Comparison of ENCODE assay signal across 16 cellular contexts in the genomic region with DNA sequence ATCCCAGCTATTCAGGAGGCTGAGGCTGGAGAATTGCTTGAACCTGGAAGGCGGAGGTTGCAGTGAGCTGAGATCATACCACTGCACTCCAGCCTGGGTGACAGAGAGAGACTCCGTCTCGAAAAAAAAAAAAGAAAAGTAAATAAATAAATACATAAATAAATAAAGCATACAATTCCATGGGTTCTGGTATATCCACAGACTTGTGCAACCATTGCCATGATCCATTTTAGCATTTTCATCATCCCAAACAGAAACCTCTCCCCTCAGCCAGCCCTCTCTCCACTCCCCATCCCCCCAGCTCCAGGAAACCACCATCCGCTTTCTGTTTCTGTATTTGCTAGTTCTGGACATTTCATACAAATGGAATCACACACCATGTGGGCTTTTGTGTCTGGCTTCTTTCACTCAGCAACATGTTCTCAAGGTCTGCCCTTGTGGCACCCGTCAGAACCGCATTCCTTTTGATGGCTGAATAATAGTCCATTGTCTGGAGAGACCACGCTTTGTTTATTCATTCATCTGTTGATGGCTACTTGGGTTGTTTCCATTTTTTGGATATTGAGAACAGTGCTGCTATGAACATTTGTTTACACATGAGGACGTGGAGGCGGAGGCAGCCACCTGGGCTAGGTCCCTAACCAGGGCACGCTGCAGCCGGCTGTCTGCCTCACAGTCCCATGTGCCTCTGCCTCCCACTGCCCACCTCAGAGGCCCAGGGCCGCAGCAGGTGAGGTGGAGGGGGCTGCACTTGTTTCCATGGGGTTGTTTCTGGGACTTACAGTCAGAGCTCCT.
DNase-seq lines count a peak whose midpoint lies in the region; ATAC-seq, FAIRE-seq and TF ChIP-seq lines count a peak whose summit lies in the region.
"Had no signal": no experiment of that assay in that cellular context is flagged by ENCODE, and none has a peak within 500 bp of the region (broad histone marks: within the 10 kb centered on the region; RNA-seq: fewer than 3 reads in every experiment).

No MANE protein-coding gene starts in this region.

- peak overlapping the region; percentile 40 for H3K4me2 ChIP-seq in HepG2 (ENCODE audit: low read depth, low read length)

- H3K4me3 Mint-ChIP-seq in CD8-positive, alpha-beta memory T cell = no peak overlapping the region
- H3K4me3 Mint-ChIP-seq: CD4-positive, alpha-beta T cell; T-helper 2 cell treated with Interferon-gamma antibody and Interleukin-4, amounts not matched to agents 5 μg/mL and 100 μg/mL, for 36 hours had no signal

- FAIRE-seq in HepG2 (lab: Jason Lieb, UNC) = peak; percentile 43
- no peak for FAIRE-seq in urothelium cell line (lab: Jason Lieb, UNC)
- FAIRE-seq: endometrium had no signal

- intact Hi-C loops in HepG2 (cut with micrococcal nuclease; ENCODE audit: unreplicated experiment) (no loop called here), right lobe of liver (cut with DNase I) (no loop called here)

- POLR2A ChIA-PET in HepG2 (lab: Yijun Ruan, JAX) = interaction anchor here (1.2 to 1.4 kb wide), 2 partner anchors 9 to 117 kb away, joined by 3 read pairs; partner anchors contain the start of gene RASD1
- POLR2A ChIA-PET in CD8-positive, alpha-beta memory T cell (lab: Charles Lee) = no interaction called here

- H3K36me3 ChIP-seq in HepG2 (replicated peaks in 1 of 2; ENCODE audit: control insufficient read depth in 1 of 2, insufficient read depth in 2 of 2, low read length in 2 of 2) (no peaks in the 10 kb centered on the region), right lobe of liver (no peaks in the 10 kb centered on the region)
- H3K36me3 ChIP-seq in CD8-positive, alpha-beta memory T cell (ENCODE audit: insufficient read depth, low read length) = no peaks in the 10 kb centered on the region

- in situ Hi-C loops in HepG2 (cut with HindIII; ENCODE audit: extremely low pct_ligation_motif_present, low pct_unique_long_range_greater_than_20kb) = no loop called here

- DNase-seq in HepG2 (ENCODE audit: low spot score) (peak; percentile 93), right lobe of liver (no peak), fibroblast of pulmonary artery (ENCODE audit: low read depth) (peak; percentile 88), middle frontal gyrus (ENCODE audit: extremely low spot score, low spot score) (peak; percentile 12), urothelium cell line (ENCODE audit: low spot score) (peak; percentile 74), DMS 273 treated with DMSO at 0.1 percent for 48 hours (lab: John Stamatoyannopoulos, UW) (no peak)
- DNase-seq in CD8-positive, alpha-beta memory T cell = no peak
- DNase-seq: ACHN; activated CD4-positive, CD25-positive, alpha-beta regulatory T cell treated with anti-CD3 and anti-CD28 coated beads, Interleukin-2, amount 50 U/mL, for 72 hours; CD4-positive, alpha-beta T cell; NCI-H1694; NCI-H510A; stimulated activated CD4-positive, alpha-beta T cell treated with anti-CD3 and anti-CD28 coated beads, Interleukin-4, amount 100 ng/mL, for 1 hour had no signal

- ATAC-seq in HepG2 (peak; percentile 63), right lobe of liver (no peak), GM21619 (IDR thresholded peaks at IDR 0.05; ENCODE audit: unreplicated experiment) (no peak)

- H3K27ac ChIP-seq in HepG2 (ENCODE audit: extremely low read length, insufficient read depth, low read length) = no peak overlapping the region
- H3K27ac ChIP-seq in right lobe of liver = no peak overlapping the region
- no peak overlapping the region for H3K27ac ChIP-seq in CD8-positive, alpha-beta memory T cell (ENCODE audit: low read depth, low read length)

- peaks cover 3 to 5% of the 10 kb centered on the region in 2 donors for H3K27me3 Mint-ChIP-seq in CD8-positive, alpha-beta memory T cell
- H3K27me3 Mint-ChIP-seq: CD4-positive, alpha-beta T cell had no signal

- 18% methylated on average over 12 of the region's 12 CpGs for WGBS in HepG2 (ENCODE audit: low lambda C conversion rate)
- WGBS in right lobe of liver (ENCODE audit: insufficient coverage, low coverage, low lambda C conversion rate, missing lambda C conversion rate) = 70% methylated on average over 9 of the region's 12 CpGs

- CTCF ChIA-PET in HepG2 (lab: Yijun Ruan, JAX; ENCODE audit: low intra/inter-chr PET ratio, low total read pairs) = no interaction called here
- CTCF ChIA-PET in CD8-positive, alpha-beta memory T cell (lab: Charles Lee) = interaction anchor here (1.1 kb wide), 1 partner anchor 13 kb away, joined by 6 read pairs; no protein-coding TSS in a partner anchor

- H3K27ac Mint-ChIP-seq in CD8-positive, alpha-beta memory T cell = no peak overlapping the region
- H3K27ac Mint-ChIP-seq: CD4-positive, alpha-beta T cell; T-helper 2 cell treated with Interferon-gamma antibody and Interleukin-4, amounts not matched to agents 5 μg/mL and 100 μg/mL, for 36 hours had no signal

- H3K4me1 ChIP-seq in HepG2 (ENCODE audit: insufficient read depth, low read length) = peaks cover 69% of the 10 kb centered on the region
- H3K4me1 ChIP-seq in right lobe of liver = no peaks in the 10 kb centered on the region
- no peaks in the 10 kb centered on the region for H3K4me1 ChIP-seq in CD8-positive, alpha-beta memory T cell (ENCODE audit: insufficient read depth, low read length)

- H4K20me1 ChIP-seq in HepG2 (ENCODE audit: insufficient read depth, low read length) = no peaks in the 10 kb centered on the region

- H3K27me3 ChIP-seq in HepG2 (ENCODE audit: control insufficient read depth in 1 of 2, insufficient read depth in 2 of 2, low read length in 2 of 2) (peaks cover 0 to 9% of the 10 kb centered on the region in 2 experiments; a peak in 1 of 5 replicates), right lobe of liver (no peaks in the 10 kb centered on the region)
- H3K27me3 ChIP-seq in CD8-positive, alpha-beta memory T cell (ENCODE audit: insufficient read depth, low read length, poor library complexity, severe bottlenecking) = no peaks in the 10 kb centered on the region

- peaks cover 0 to 1% (median 0%) of the 10 kb centered on the region in 3 donors for H3K36me3 Mint-ChIP-seq in CD8-positive, alpha-beta memory T cell

- peak overlapping the region; percentile 24; the same call in 1 of the 2 replicates for H3K9ac ChIP-seq in HepG2 (ENCODE audit: insufficient read depth, low read depth, low read length)

- H2AFZ ChIP-seq in HepG2 (ENCODE audit: low read length) = no peak overlapping the region

- TF ChIP-seq RAD21 in HepG2 (CRISPR knock-in tag; IDR thresholded peaks at IDR 0.05) = no peak

- peaks cover 0 to 3% (median 1%) of the 10 kb centered on the region in 3 donors for H3K4me1 Mint-ChIP-seq in CD8-positive, alpha-beta memory T cell

- no peak overlapping the region for H3K4me3 ChIP-seq in HepG2 (replicated peaks in 1 of 3; ENCODE audit: insufficient read depth in 1 of 3, low read depth in 2 of 3, low read length in 3 of 3)
- no peak overlapping the region for H3K4me3 ChIP-seq in right lobe of liver
- H3K4me3 ChIP-seq in fibroblast of pulmonary artery (replicated peaks; ENCODE audit: low read depth, low read length) = no peak overlapping the region
- no peak overlapping the region for H3K4me3 ChIP-seq in CD8-positive, alpha-beta memory T cell (ENCODE audit: low read length)

- H3K79me2 ChIP-seq in HepG2 (ENCODE audit: insufficient read depth, low read length) = no peaks in the 10 kb centered on the region

- TF ChIP-seq EP300 in HepG2 (IDR thresholded peaks at IDR 0.05; ENCODE audit: low read depth in 2 of 2, low read length in 2 of 2) (0 out of 4 replicates have a peak, but pooled peaks of 1 of the 2 experiments have one; percentile 26), HepG2 (CRISPR knock-in tag; IDR thresholded peaks at IDR 0.05; ENCODE audit: borderline replicate concordance) (no peak; the same call in 1 of the 2 replicates)

- no peak for TF ChIP-seq CTCF in HepG2 (CRISPR knock-in tag; IDR thresholded peaks at IDR 0.05)
- no peak for TF ChIP-seq CTCF in right lobe of liver (IDR thresholded peaks at IDR 0.05)
- no peak for TF ChIP-seq CTCF in fibroblast of pulmonary artery (IDR thresholded peaks at IDR 0.05; ENCODE audit: low read length, missing control alignments)

- TF ChIP-seq POLR2A in HepG2 (IDR thresholded peaks at IDR 0.05; ENCODE audit: insufficient read depth in 1 of 2, low read depth in 2 of 2, low read length in 2 of 2) (no peak), right lobe of liver (IDR thresholded peaks at IDR 0.05) (no peak)

- no TSS peak for BruUV-seq in HepG2 (replicated peaks; lab: Mats Ljungman, UMichigan)

- H3K9me3 Mint-ChIP-seq in CD8-positive, alpha-beta memory T cell = no peaks in the 10 kb centered on the region
- H3K9me3 Mint-ChIP-seq: CD4-positive, alpha-beta T cell; T-helper 2 cell treated with Interferon-gamma antibody and Interleukin-4, amounts not matched to agents 5 μg/mL and 100 μg/mL, for 36 hours had no signal

- H3K9me3 ChIP-seq in HepG2 (ENCODE audit: low read length) = no peaks in the 10 kb centered on the region
- H3K9me3 ChIP-seq in right lobe of liver = no peaks in the 10 kb centered on the region
- no peaks in the 10 kb centered on the region for H3K9me3 ChIP-seq in CD8-positive, alpha-beta memory T cell (ENCODE audit: low read length)

TF ChIP-seq in HepG2, 621 proteins besides CTCF, POLR2A, EP300 and RAD21 (continues in another document):
- no peak for TF ChIP-seq ZNF567 (CRISPR knock-in tag; IDR thresholded peaks at IDR 0.05; ENCODE audit: borderline replicate concordance)
- TF ChIP-seq ZFP90 (CRISPR knock-in tag; IDR thresholded peaks at IDR 0.05; ENCODE audit: borderline replicate concordance) = no peak
- TF ChIP-seq NCOR1 (IDR thresholded peaks at IDR 0.05; ENCODE audit: borderline replicate concordance, low read length) = peak; percentile 16; the same call in 1 of the 2 replicates
- peak; percentile 64; the same call in 1 of the 2 replicates for TF ChIP-seq FOXA3 (CRISPR knock-in tag; IDR thresholded peaks at IDR 0.05)

Comparison
In these comparisons a context has a peak if more than half of its experiments do, and no peak if none do; other contexts are left out.
1. DNase-seq: peak in HepG2 (single experiment), fibroblast of pulmonary artery (single experiment), middle frontal gyrus (single experiment) and urothelium cell line (single experiment); none in right lobe of liver (0 of 3), DMS 273 treated with DMSO at 0.1 percent for 48 hours (single experiment) and CD8-positive, alpha-beta memory T cell (0 of 5).